ENCODE assay signal across 1 cellular context in genomic region chr19:8028951-8029491, GRCh38.
TF ChIP-seq lines count a peak whose summit lies in the region.

No MANE protein-coding gene starts in this region.

TF ChIP-seq in IMR-90, 13 proteins besides CTCF, POLR2A, EP300 and RAD21:
- TF ChIP-seq NFE2L2 (IDR thresholded peaks at IDR 0.05; ENCODE audit: low read depth, low read length) (no peak), RFX5 (IDR thresholded peaks at IDR 0.05; ENCODE audit: low read depth, low read length) (no peak), FOS (IDR thresholded peaks at IDR 0.05; ENCODE audit: low read depth, low read length) (no peak), SMC3 (IDR thresholded peaks at IDR 0.05; ENCODE audit: low read depth, low read length) (no peak), ELK1 (IDR thresholded peaks at IDR 0.05; ENCODE audit: borderline replicate concordance, low read depth, low read length) (no peak), MAFK (IDR thresholded peaks at IDR 0.05; ENCODE audit: low read depth, low read length) (no peak), RCOR1 (IDR thresholded peaks at IDR 0.05; ENCODE audit: insufficient replicate concordance, low read length) (no peak), CHD1 (IDR thresholded peaks at IDR 0.05; ENCODE audit: low read depth, low read length) (no peak), CEBPB (IDR thresholded peaks at IDR 0.05; ENCODE audit: low read depth, low read length) (no peak), BHLHE40 (IDR thresholded peaks at IDR 0.05; ENCODE audit: low read depth, low read length) (no peak), USF2 (IDR thresholded peaks at IDR 0.05; ENCODE audit: low read depth, low read length) (no peak), MXI1 (IDR thresholded peaks at IDR 0.05; ENCODE audit: borderline replicate concordance, low read depth, low read length) (no peak), MAZ (IDR thresholded peaks at IDR 0.05; ENCODE audit: borderline replicate concordance, low read depth, low read length) (no peak)
